8 cellular contexts compared by ENCODE assay signal in genomic region chrX:120749141-120749846, GRCh38.
DNase-seq lines count a peak whose midpoint lies in the region; ATAC-seq and TF ChIP-seq lines count a peak whose summit lies in the region.

No MANE protein-coding gene starts in this region.

- H3K27me3 Mint-ChIP-seq in activated naive CD4-positive, alpha-beta T cell treated with anti-CD3 and anti-CD28 coated beads, Interleukin-2, amount 10 ng/mL, durations not matched to agents 7 days and 5 days = no peaks in the 10 kb centered on the region

- H4K20me1 ChIP-seq in OCI-LY3 (ENCODE audit: insufficient read depth, low read length) = no peaks in the 10 kb centered on the region

- peak overlapping the region; percentile 50 for H3K27ac ChIP-seq in OCI-LY3 (ENCODE audit: low read length)

- in situ Hi-C loops in G401 (cut with HindIII; ENCODE audit: low sequenced_read_pairs) = no loop called here
- in situ Hi-C loops in ACHN (cut with HindIII; ENCODE audit: low pct_ligation_motif_present, low pct_unique_long_range_greater_than_20kb, low sequenced_read_pairs) = no loop called here

- H3K79me2 ChIP-seq in OCI-LY3 (ENCODE audit: low read length) = no peaks in the 10 kb centered on the region

- H3K9me3 Mint-ChIP-seq in activated naive CD4-positive, alpha-beta T cell treated with anti-CD3 and anti-CD28 coated beads, Interleukin-2, amount 10 ng/mL, durations not matched to agents 7 days and 5 days = peaks cover 7% of the 10 kb centered on the region

- H3K36me3 Mint-ChIP-seq in activated naive CD4-positive, alpha-beta T cell treated with anti-CD3 and anti-CD28 coated beads, Interleukin-2, amount 10 ng/mL, durations not matched to agents 7 days and 5 days = peaks cover 2% of the 10 kb centered on the region

- peaks cover 3% of the 10 kb centered on the region; the same call in 1 of the 2 replicates for H3K9me3 ChIP-seq in OCI-LY3 (ENCODE audit: insufficient read depth, low read length)

- ATAC-seq in HG03159 (IDR thresholded peaks at IDR 0.05; ENCODE audit: unreplicated experiment) = peak; percentile 67

- H3K4me1 Mint-ChIP-seq in activated naive CD4-positive, alpha-beta T cell treated with anti-CD3 and anti-CD28 coated beads, Interleukin-2, amount 10 ng/mL, durations not matched to agents 7 days and 5 days = peaks cover 47% of the 10 kb centered on the region

- H3K27ac Mint-ChIP-seq in activated naive CD4-positive, alpha-beta T cell treated with anti-CD3 and anti-CD28 coated beads, Interleukin-2, amount 10 ng/mL, durations not matched to agents 7 days and 5 days = peak overlapping the region; percentile 55

- H3K4me3 Mint-ChIP-seq in activated naive CD4-positive, alpha-beta T cell treated with anti-CD3 and anti-CD28 coated beads, Interleukin-2, amount 10 ng/mL, durations not matched to agents 7 days and 5 days = no peak overlapping the region

- CTCF ChIA-PET in activated naive CD4-positive, alpha-beta T cell treated with anti-CD3 and anti-CD28 coated beads, Interleukin-2, amount 10 ng/mL, durations not matched to agents 7 days and 5 days (lab: Charles Lee) = interaction anchor here (1.6 kb wide), 1 partner anchor 8 kb away, joined by 3 read pairs; no protein-coding TSS in a partner anchor

- H3K4me2 ChIP-seq in OCI-LY3 (ENCODE audit: low read length) = peak overlapping the region; percentile 67

- no peaks in the 10 kb centered on the region for H3K27me3 ChIP-seq in OCI-LY3 (ENCODE audit: low read depth, low read length)

- H2AFZ ChIP-seq in OCI-LY3 (ENCODE audit: low read depth, low read length) = peak overlapping the region; percentile 55

- H3K4me1 ChIP-seq in OCI-LY3 (ENCODE audit: low read length) = peaks cover 46% of the 10 kb centered on the region

- H3K9ac ChIP-seq in OCI-LY3 (ENCODE audit: low read length) = peak overlapping the region; percentile 19; the same call in 1 of the 2 replicates

- TF ChIP-seq CTCF in OCI-LY3 (IDR thresholded peaks at IDR 0.05; ENCODE audit: low read depth, low read length) = no peak

- peak overlapping the region; percentile 56 for H3K4me3 ChIP-seq in OCI-LY3 (ENCODE audit: low read length)

- DNase-seq in activated naive CD4-positive, alpha-beta T cell treated with anti-CD3 and anti-CD28 coated beads, Interleukin-2, amount 10 ng/mL, durations not matched to agents 7 days and 5 days = peak; percentile 23
- no peak for DNase-seq in activated naive CD4-positive, alpha-beta T cell (lab: John Stamatoyannopoulos, UW)
- DNase-seq in G401 (ENCODE audit: low spot score) (no peak), NCI-H187 treated with DMSO at 0.1 percent for 48 hours (lab: John Stamatoyannopoulos, UW) (no peak), ACHN (no peak)
- no peak for DNase-seq in NK-92 treated with Interleukin-12 subunit alpha and Interleukin-12 subunit beta, amount 100 ng/mL, for 24 hours (lab: John Stamatoyannopoulos, UW)

- no peaks in the 10 kb centered on the region for H3K36me3 ChIP-seq in OCI-LY3 (replicated peaks; ENCODE audit: low read depth, low read length)
